ENCODE assay signal across 1 cellular context in the genomic region with DNA sequence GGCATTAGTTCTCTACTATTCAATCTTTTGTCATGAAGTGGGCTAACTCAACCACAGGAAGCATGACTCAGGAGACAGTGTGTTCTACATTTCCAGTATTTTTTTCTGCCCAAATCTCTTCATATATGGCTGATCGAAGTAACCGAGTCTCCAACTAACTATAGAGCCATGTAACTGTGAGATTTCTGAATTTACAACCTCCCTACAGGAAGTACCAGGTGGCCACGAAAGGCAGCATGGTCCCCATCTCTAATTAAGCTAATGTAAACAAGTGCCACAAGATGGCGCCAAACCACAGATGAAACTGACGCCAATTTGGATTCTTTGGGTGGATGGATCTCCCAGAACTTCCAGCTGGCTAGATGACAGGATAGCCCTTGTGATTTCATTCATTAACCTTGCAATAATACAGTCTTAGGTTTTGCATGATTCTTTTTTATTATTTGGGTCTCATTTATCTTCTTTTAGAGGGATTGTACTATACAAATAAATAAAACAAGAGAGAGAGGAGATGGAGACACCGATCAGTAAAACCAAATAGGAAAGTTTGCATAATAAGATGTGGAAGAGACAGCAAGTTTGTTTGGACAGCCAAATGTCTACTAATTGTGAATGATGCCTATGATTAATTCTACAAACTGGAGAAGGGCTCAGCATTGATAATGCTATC.
TF ChIP-seq lines count a peak whose summit lies in the region.

No MANE protein-coding gene starts in this region.

TF ChIP-seq in Ishikawa, 13 proteins besides CTCF, POLR2A, EP300 and RAD21 (continued from another document):
- TF ChIP-seq, protein P1, sequence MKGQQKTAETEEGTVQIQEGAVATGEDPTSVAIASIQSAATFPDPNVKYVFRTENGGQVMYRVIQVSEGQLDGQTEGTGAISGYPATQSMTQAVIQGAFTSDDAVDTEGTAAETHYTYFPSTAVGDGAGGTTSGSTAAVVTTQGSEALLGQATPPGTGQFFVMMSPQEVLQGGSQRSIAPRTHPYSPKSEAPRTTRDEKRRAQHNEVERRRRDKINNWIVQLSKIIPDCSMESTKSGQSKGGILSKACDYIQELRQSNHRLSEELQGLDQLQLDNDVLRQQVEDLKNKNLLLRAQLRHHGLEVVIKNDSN (IDR thresholded peaks at IDR 0.05): no peak
- TF ChIP-seq FOXM1 (IDR thresholded peaks at IDR 0.05; ENCODE audit: borderline replicate concordance, low read depth): no peak
- no peak for TF ChIP-seq CEBPB (IDR thresholded peaks at IDR 0.05)
- TF ChIP-seq CREB1 (IDR thresholded peaks at IDR 0.05; ENCODE audit: low read depth): no peak
- no peak for TF ChIP-seq TEAD4 (IDR thresholded peaks at IDR 0.05)
TF ChIP-seq in Ishikawa: peak in this region for 0.
